In genomic region chr12:100964026-100964425, GRCh38 we compare ENCODE assay signal across 1 cellular context.
TF ChIP-seq lines count a peak whose summit lies in the region.

No MANE protein-coding gene starts in this region.

TF ChIP-seq in WTC11, 78 proteins besides CTCF, POLR2A, EP300 and RAD21 (continued from another document):
- TF ChIP-seq, protein P1, sequence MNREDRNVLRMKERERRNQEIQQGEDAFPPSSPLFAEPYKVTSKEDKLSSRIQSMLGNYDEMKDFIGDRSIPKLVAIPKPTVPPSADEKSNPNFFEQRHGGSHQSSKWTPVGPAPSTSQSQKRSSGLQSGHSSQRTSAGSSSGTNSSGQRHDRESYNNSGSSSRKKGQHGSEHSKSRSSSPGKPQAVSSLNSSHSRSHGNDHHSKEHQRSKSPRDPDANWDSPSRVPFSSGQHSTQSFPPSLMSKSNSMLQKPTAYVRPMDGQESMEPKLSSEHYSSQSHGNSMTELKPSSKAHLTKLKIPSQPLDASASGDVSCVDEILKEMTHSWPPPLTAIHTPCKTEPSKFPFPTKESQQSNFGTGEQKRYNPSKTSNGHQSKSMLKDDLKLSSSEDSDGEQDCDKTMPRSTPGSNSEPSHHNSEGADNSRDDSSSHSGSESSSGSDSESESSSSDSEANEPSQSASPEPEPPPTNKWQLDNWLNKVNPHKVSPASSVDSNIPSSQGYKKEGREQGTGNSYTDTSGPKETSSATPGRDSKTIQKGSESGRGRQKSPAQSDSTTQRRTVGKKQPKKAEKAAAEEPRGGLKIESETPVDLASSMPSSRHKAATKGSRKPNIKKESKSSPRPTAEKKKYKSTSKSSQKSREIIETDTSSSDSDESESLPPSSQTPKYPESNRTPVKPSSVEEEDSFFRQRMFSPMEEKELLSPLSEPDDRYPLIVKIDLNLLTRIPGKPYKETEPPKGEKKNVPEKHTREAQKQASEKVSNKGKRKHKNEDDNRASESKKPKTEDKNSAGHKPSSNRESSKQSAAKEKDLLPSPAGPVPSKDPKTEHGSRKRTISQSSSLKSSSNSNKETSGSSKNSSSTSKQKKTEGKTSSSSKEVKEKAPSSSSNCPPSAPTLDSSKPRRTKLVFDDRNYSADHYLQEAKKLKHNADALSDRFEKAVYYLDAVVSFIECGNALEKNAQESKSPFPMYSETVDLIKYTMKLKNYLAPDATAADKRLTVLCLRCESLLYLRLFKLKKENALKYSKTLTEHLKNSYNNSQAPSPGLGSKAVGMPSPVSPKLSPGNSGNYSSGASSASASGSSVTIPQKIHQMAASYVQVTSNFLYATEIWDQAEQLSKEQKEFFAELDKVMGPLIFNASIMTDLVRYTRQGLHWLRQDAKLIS (CRISPR knock-in tag; IDR thresholded peaks at IDR 0.05; ENCODE audit: borderline replicate concordance) = no peak
- TF ChIP-seq EMX1 (CRISPR knock-in tag; IDR thresholded peaks at IDR 0.05) (no peak), MXD4 (CRISPR knock-in tag; IDR thresholded peaks at IDR 0.05; ENCODE audit: borderline replicate concordance) (no peak), TEAD1 (CRISPR knock-in tag; IDR thresholded peaks at IDR 0.05) (no peak), ZBTB21 (CRISPR knock-in tag; IDR thresholded peaks at IDR 0.05; ENCODE audit: borderline replicate concordance) (no peak), NFE2L1 (CRISPR knock-in tag; IDR thresholded peaks at IDR 0.05) (no peak), ZNF317 (CRISPR knock-in tag; IDR thresholded peaks at IDR 0.05; ENCODE audit: borderline replicate concordance, low read depth) (no peak), ZNF232 (CRISPR knock-in tag; IDR thresholded peaks at IDR 0.05) (no peak), CREM (CRISPR knock-in tag; IDR thresholded peaks at IDR 0.05) (no peak), CREB1 (CRISPR knock-in tag; IDR thresholded peaks at IDR 0.05) (no peak)
- TF ChIP-seq, protein P2, sequence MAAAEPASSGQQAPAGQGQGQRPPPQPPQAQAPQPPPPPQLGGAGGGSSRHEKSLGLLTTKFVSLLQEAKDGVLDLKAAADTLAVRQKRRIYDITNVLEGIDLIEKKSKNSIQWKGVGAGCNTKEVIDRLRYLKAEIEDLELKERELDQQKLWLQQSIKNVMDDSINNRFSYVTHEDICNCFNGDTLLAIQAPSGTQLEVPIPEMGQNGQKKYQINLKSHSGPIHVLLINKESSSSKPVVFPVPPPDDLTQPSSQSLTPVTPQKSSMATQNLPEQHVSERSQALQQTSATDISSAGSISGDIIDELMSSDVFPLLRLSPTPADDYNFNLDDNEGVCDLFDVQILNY (CRISPR knock-in tag; IDR thresholded peaks at IDR 0.05) = no peak
- TF ChIP-seq, protein P3, sequence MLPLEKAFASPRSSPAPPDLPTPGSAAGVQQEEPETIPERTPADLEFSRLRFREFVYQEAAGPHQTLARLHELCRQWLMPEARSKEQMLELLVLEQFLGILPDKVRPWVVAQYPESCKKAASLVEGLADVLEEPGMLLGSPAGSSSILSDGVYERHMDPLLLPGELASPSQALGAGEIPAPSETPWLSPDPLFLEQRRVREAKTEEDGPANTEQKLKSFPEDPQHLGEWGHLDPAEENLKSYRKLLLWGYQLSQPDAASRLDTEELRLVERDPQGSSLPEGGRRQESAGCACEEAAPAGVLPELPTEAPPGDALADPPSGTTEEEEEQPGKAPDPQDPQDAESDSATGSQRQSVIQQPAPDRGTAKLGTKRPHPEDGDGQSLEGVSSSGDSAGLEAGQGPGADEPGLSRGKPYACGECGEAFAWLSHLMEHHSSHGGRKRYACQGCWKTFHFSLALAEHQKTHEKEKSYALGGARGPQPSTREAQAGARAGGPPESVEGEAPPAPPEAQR (CRISPR knock-in tag; IDR thresholded peaks at IDR 0.05) = no peak
